In genomic region chr9:6640268-6641072, GRCh38 we compare ENCODE assay signal across 21 cellular contexts. TPM values are rescaled to one million over a fixed set of nuclear protein-coding genes. Genes with fewer than 3 reads are reported as not detected.
DNase-seq lines count a peak whose midpoint lies in the region; ATAC-seq and TF ChIP-seq lines count a peak whose summit lies in the region.
"Had no signal": no experiment of that assay in that cellular context is flagged by ENCODE, and none has a peak within 500 bp of the region (broad histone marks: within the 10 kb centered on the region; RNA-seq: fewer than 3 reads in every experiment).

No MANE protein-coding gene starts in this region.

- intact Hi-C loops in psoas muscle (cut with DNase I), result no loop called here

- WGBS in psoas muscle, 3 donors, result 33 to 47% (median 35%) methylated on average over 9 of the region's 9 CpGs

- no peaks in the 10 kb centered on the region for H3K36me3 ChIP-seq in SJCRH30
- no peaks in the 10 kb centered on the region for H3K36me3 ChIP-seq in psoas muscle (ENCODE audit: insufficient read depth in 1 of 2, low read depth in 1 of 2)
- H3K36me3 ChIP-seq: upper lobe of left lung had no signal

- no peaks in the 10 kb centered on the region for H3K9me3 ChIP-seq in SJCRH30 (replicated peaks)
- no peaks in the 10 kb centered on the region for H3K9me3 ChIP-seq in psoas muscle
- H3K9me3 ChIP-seq: upper lobe of left lung had no signal

- H3K4me1 ChIP-seq in SJCRH30 (peaks cover 8% of the 10 kb centered on the region), psoas muscle (peaks cover 10% of the 10 kb centered on the region)
- H3K4me1 ChIP-seq: parathyroid adenoma had no signal

- TF ChIP-seq CTCF in psoas muscle (IDR thresholded peaks at IDR 0.05), result no peak

- H3K27ac ChIP-seq in SJCRH30 (no peak overlapping the region), psoas muscle (peak overlapping the region; percentile 42)
- H3K27ac ChIP-seq: C4-2B, parathyroid adenoma, upper lobe of left lung had no signal

- H3K4me3 ChIP-seq in SJCRH30, result no peak overlapping the region
- H3K4me3 ChIP-seq in psoas muscle, result no peak overlapping the region
- H3K4me3 ChIP-seq: upper lobe of left lung had no signal

- DNase-seq in NCI-H510A (lab: John Stamatoyannopoulos, UW), result peak; percentile 10
- peak; percentile 9 to 27 for DNase-seq in SJCRH30
- DNase-seq in kidney glomerular epithelial cell (lab: John Stamatoyannopoulos, UW), result peak; percentile 76
- peak in 1 of 2 donors; percentile 74 for DNase-seq in psoas muscle
- no peak for DNase-seq in NCI-H446 (lab: John Stamatoyannopoulos, UW)
- DNase-seq in activated CD8-positive, alpha-beta memory T cell treated with anti-CD3 and anti-CD28 coated beads, Interleukin-2, amount 50 U/mL, for 4 hours, result no peak
- DNase-seq: HCEC 1CT; IMR-90; natural killer cell; NCI-H1105 treated with DMSO at 0.1 percent for 48 hours; NCI-H2081 treated with DMSO at 0.1 percent for 48 hours; NCI-H524 treated with DMSO at 0.1 percent for 48 hours; stimulated activated CD8-positive, alpha-beta memory T cell treated with anti-CD3 and anti-CD28 coated beads, Interleukin-4, amount 100 ng/mL, for 48 hours had no signal

- peak; percentile 35 to 97 (median 93) for ATAC-seq in psoas muscle
- no peak for ATAC-seq in HG03139 (IDR thresholded peaks at IDR 0.05; ENCODE audit: unreplicated experiment)
- ATAC-seq in HG03045 (IDR thresholded peaks at IDR 0.05; ENCODE audit: unreplicated experiment), result no peak
- ATAC-seq: activated naive CD4-positive, alpha-beta T cell treated with anti-CD3 and anti-CD28 coated beads, Interleukin-2, amount 50 U/mL, for 72 hours; natural killer cell; Right ventricle myocardium inferior; sciatic nerve had no signal

- H3K27me3 ChIP-seq in SJCRH30 (no peaks in the 10 kb centered on the region), psoas muscle (ENCODE audit: insufficient read depth in 3 of 3, low read length in 2 of 3) (peaks cover 0 to 23% (median 3%) of the 10 kb centered on the region in 3 donors)

RNA-seq across cellular contexts. Expression of gene GLDC, which starts 5.1 kb away (rescaled TPM):
- not detected in 2 replicates for total RNA-seq in SJCRH30 (2014; rRNA removed; shearing (Covaris generic))
- total RNA-seq in psoas muscle, result 1 to 10 TPM in 2 of 4 donors, under 1 TPM in 2; 0.30 to 2.3 (median 0.89) TPM
- 1 to 10 TPM in 2 of 3 donors, under 1 TPM in 1; 0.85 to 1.4 (median 1.4) TPM for polyA plus RNA-seq in psoas muscle
- total RNA-seq: Right ventricle myocardium inferior had no signal

Comparison
In these comparisons a context has a peak if more than half of its experiments do, and no peak if none do; other contexts are left out.
1. DNase-seq: peak in NCI-H510A (single experiment), SJCRH30 (2 of 2) and kidney glomerular epithelial cell (single experiment); none in NCI-H446 (0 of 2) and activated CD8-positive, alpha-beta memory T cell treated with anti-CD3 and anti-CD28 coated beads, Interleukin-2, amount 50 U/mL, for 4 hours (single experiment).
2. ATAC-seq: peak in psoas muscle (4 of 4); none in HG03139 (single experiment) and HG03045 (single experiment).